In genomic region chr5:72723584-72723983, GRCh38 we compare ENCODE assay signal across 16 cellular contexts.
DNase-seq lines count a peak whose midpoint lies in the region; ATAC-seq and TF ChIP-seq lines count a peak whose summit lies in the region.
"Had no signal": no experiment of that assay in that cellular context is flagged by ENCODE, and none has a peak within 500 bp of the region (broad histone marks: within the 10 kb centered on the region; RNA-seq: fewer than 3 reads in every experiment).

No MANE protein-coding gene starts in this region.

- H3F3A ChIP-seq in PC-9 (ENCODE audit: insufficient read depth, low read depth) (peaks cover 11% of the 10 kb centered on the region), GM23248 (ENCODE audit: insufficient read depth) (no peaks in the 10 kb centered on the region)

- H2AFZ ChIP-seq in PC-9 (no peak overlapping the region), GM23248 (no peak overlapping the region)

- TF ChIP-seq EP300 in sigmoid colon (IDR thresholded peaks at IDR 0.05): no peak

- ATAC-seq in foreskin keratinocyte (no peak), GM18870 (IDR thresholded peaks at IDR 0.05; ENCODE audit: unreplicated experiment) (no peak)

- POLR2A ChIA-PET in PC-9 (lab: Charles Lee; ENCODE audit: unreplicated experiment): no interaction called here

- H3K36me3 ChIP-seq in PC-9 (ENCODE audit: low read depth) (no peaks in the 10 kb centered on the region), sigmoid colon (no peaks in the 10 kb centered on the region), GM23248 (ENCODE audit: low read depth) (no peaks in the 10 kb centered on the region)

- TF ChIP-seq CTCF in PC-9 (conservative IDR thresholded peaks at IDR 0.05): no peak
- TF ChIP-seq CTCF in foreskin keratinocyte (conservative IDR thresholded peaks at IDR 0.05): no peak
- no peak for TF ChIP-seq CTCF in sigmoid colon (IDR thresholded peaks at IDR 0.05)

- H3K4me3 ChIP-seq in PC-9 (no peak overlapping the region), sigmoid colon (no peak overlapping the region), GM23248 (no peak overlapping the region)

- TF ChIP-seq POLR2A in sigmoid colon (IDR thresholded peaks at IDR 0.05): no peak

- intact Hi-C loops in PC-9 (cut with micrococcal nuclease; ENCODE audit: unreplicated experiment) (loop anchor here (5.0 kb wide), 1 partner anchor 111 kb away; no protein-coding TSS in a partner anchor), sigmoid colon (cut with DNase I) (loop anchor here (10.0 kb wide), 1 partner anchor 91 kb away; the partner anchor contains the start of gene TNPO1)

- no peaks in the 10 kb centered on the region for H4K20me1 ChIP-seq in PC-9 (ENCODE audit: insufficient read depth)
- no peaks in the 10 kb centered on the region for H4K20me1 ChIP-seq in GM23248 (ENCODE audit: insufficient read depth)

- in situ Hi-C loops in Caki2 (cut with HindIII; ENCODE audit: low pct_unique_long_range_greater_than_20kb, low sequenced_read_pairs): no loop called here
- in situ Hi-C loops in GM23248 (cut with MboI): no loop called here

- H3K9ac ChIP-seq in GM23248: no peak overlapping the region

- DNase-seq in Caki2 (ENCODE audit: low read depth) (peak; percentile 36), HPDE6-E6E7 (ENCODE audit: extremely low spot score) (peak; percentile 13), PC-9 (peak; percentile 29 to 88), foreskin keratinocyte (peak; percentile 11 to 37), sigmoid colon (no peak), GM23248 (no peak)
- DNase-seq in activated naive CD4-positive, alpha-beta T cell treated with Interleukin-2 at 50 U/mL for 16 hours: no peak
- DNase-seq: DMS 273 treated with DMSO at 0.1 percent for 48 hours, HFFc6, IMR-90, Karpas-422, NCI-H187, NCI-H345, SW 1271 had no signal

- H3K9me2 ChIP-seq in PC-9 (ENCODE audit: insufficient read depth) (no peaks in the 10 kb centered on the region), GM23248 (ENCODE audit: insufficient read depth) (no peaks in the 10 kb centered on the region)

- H3K79me2 ChIP-seq in PC-9 (ENCODE audit: low read depth) (no peaks in the 10 kb centered on the region), GM23248 (ENCODE audit: insufficient read depth) (no peaks in the 10 kb centered on the region)

- peak overlapping the region; percentile 55 for H3K4me2 ChIP-seq in PC-9
- H3K4me2 ChIP-seq in GM23248 (ENCODE audit: unreplicated experiment): no peak overlapping the region

- H3K9me3 ChIP-seq in PC-9 (ENCODE audit: insufficient read depth, low read depth) (no peaks in the 10 kb centered on the region; the same call in 1 of the 2 replicates), sigmoid colon (no peaks in the 10 kb centered on the region), GM23248 (ENCODE audit: low read depth) (no peaks in the 10 kb centered on the region)

- H3K27me3 ChIP-seq in PC-9 (ENCODE audit: insufficient read depth, low read depth) (no peaks in the 10 kb centered on the region), foreskin keratinocyte (peaks cover 9% of the 10 kb centered on the region), sigmoid colon (no peaks in the 10 kb centered on the region), GM23248 (replicated peaks; ENCODE audit: insufficient read depth) (peaks cover 6% of the 10 kb centered on the region)

- CTCF ChIA-PET in PC-9 (lab: Charles Lee): no interaction called here

- H3K4me1 ChIP-seq in PC-9 (replicated peaks; ENCODE audit: insufficient read depth): peaks cover 33% of the 10 kb centered on the region
- H3K4me1 ChIP-seq in foreskin keratinocyte: no peaks in the 10 kb centered on the region
- H3K4me1 ChIP-seq in sigmoid colon: peaks cover 0 to 31% (median 17%) of the 10 kb centered on the region in 4 donors
- no peaks in the 10 kb centered on the region for H3K4me1 ChIP-seq in GM23248 (ENCODE audit: insufficient read depth)

- no TSS peak for BruUV-seq in PC-9 (replicated peaks; lab: Mats Ljungman, UMichigan)

- H3K27ac ChIP-seq in PC-9: peak overlapping the region; percentile 74
- no peak overlapping the region for H3K27ac ChIP-seq in foreskin keratinocyte
- H3K27ac ChIP-seq in sigmoid colon: no peak overlapping the region
- no peak overlapping the region for H3K27ac ChIP-seq in GM23248
- H3K27ac ChIP-seq: C4-2B had no signal

Comparison
In these comparisons a context has a peak if more than half of its experiments do, and no peak if none do; other contexts are left out.
1. DNase-seq: peak in Caki2 (single experiment), HPDE6-E6E7 (single experiment), PC-9 (2 of 2) and foreskin keratinocyte (2 of 2); none in sigmoid colon (single experiment), activated naive CD4-positive, alpha-beta T cell treated with Interleukin-2 at 50 U/mL for 16 hours (single experiment) and GM23248 (single experiment).